19 cellular contexts compared by ENCODE assay signal in the genomic region with DNA sequence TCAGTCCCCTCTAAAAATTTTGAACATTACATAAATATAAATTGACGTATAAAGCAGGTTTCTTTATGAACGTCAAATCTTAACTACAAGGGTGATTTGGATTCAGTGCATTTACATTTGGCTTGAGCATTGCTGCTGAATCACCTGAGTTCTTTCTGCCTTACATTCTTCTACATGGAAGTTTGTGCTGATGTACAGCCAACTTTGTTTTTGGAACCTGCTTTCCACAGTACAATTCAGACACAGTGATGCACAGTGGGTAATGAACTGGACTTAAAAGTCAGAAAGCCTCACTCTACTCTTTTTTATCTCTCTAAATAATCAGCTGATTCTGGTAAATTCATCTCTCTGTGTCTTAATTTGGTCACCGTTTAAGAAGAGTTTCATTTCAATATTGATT. TPM values are rescaled to one million over a fixed set of nuclear protein-coding genes. Genes with fewer than 3 reads are reported as not detected.
DNase-seq lines count a peak whose midpoint lies in the region; ATAC-seq and TF ChIP-seq lines count a peak whose summit lies in the region.
"Had no signal": no experiment of that assay in that cellular context is flagged by ENCODE, and none has a peak within 500 bp of the region (broad histone marks: within the 10 kb centered on the region; RNA-seq: fewer than 3 reads in every experiment).

No MANE protein-coding gene starts in this region.

- peaks cover 3 to 45% of the 10 kb centered on the region in 2 donors for H3K4me1 ChIP-seq in ascending aorta
- peaks cover 69% of the 10 kb centered on the region for H3K4me1 ChIP-seq in left ventricle myocardium inferior
- peaks cover 50 to 53% of the 10 kb centered on the region in 2 donors for H3K4me1 ChIP-seq in gastrocnemius medialis
- H3K4me1 ChIP-seq: BE2C had no signal

- peaks cover 11 to 17% of the 10 kb centered on the region in 2 donors for H3K9me3 ChIP-seq in ascending aorta
- H3K9me3 ChIP-seq in left ventricle myocardium inferior (replicated peaks) = peaks cover 22% of the 10 kb centered on the region
- H3K9me3 ChIP-seq in gastrocnemius medialis = peaks cover 0 to 9% (median 0%) of the 10 kb centered on the region in 3 donors
- H3K9me3 ChIP-seq: BE2C had no signal

- in situ Hi-C loops in gastrocnemius medialis (cut with MboI; ENCODE audit: low sequenced_read_pairs in 4 of 4) = no loop called here

- TF ChIP-seq POLR2A in gastrocnemius medialis (IDR thresholded peaks at IDR 0.05) = no peak

- ATAC-seq in gastrocnemius medialis (peak; percentile 57 to 60), GM18861 (IDR thresholded peaks at IDR 0.05; ENCODE audit: unreplicated experiment) (no peak), esophagus mucosa (no peak)
- ATAC-seq: GM23338, HCT116 had no signal

- H3K27me3 ChIP-seq in ascending aorta = no peaks in the 10 kb centered on the region
- no peaks in the 10 kb centered on the region for H3K27me3 ChIP-seq in left ventricle myocardium inferior (ENCODE audit: low read depth)
- H3K27me3 ChIP-seq in gastrocnemius medialis = no peaks in the 10 kb centered on the region
- H3K27me3 ChIP-seq: BE2C had no signal

- DNase-seq in ascending aorta (ENCODE audit: low spot score in 2 of 2) (no peak), coronary artery (ENCODE audit: low spot score) (no peak), left ventricle myocardium inferior (no peak), gastrocnemius medialis (no peak), NCI-H187 treated with DMSO at 0.1 percent for 48 hours (lab: John Stamatoyannopoulos, UW) (no peak)
- no peak for DNase-seq in activated CD4-positive, alpha-beta T cell treated with anti-CD3 and anti-CD28 coated beads, Interleukin-2, amount 50 U/mL, for 1 hour
- DNase-seq: ACHN; BE2C; C1 segment of cervical spinal cord; CD4-positive, CD25-positive, alpha-beta regulatory T cell; CD8-positive, alpha-beta memory T cell; COR-L47; H7; HFFc6 had no signal

- H3K27ac ChIP-seq in ascending aorta = peak overlapping the region; percentile 73 to 90
- H3K27ac ChIP-seq in coronary artery = peak overlapping the region; percentile 63 to 69
- peak overlapping the region; percentile 88 for H3K27ac ChIP-seq in left ventricle myocardium inferior (replicated peaks)
- peak overlapping the region; percentile 59 to 92 (median 87) for H3K27ac ChIP-seq in gastrocnemius medialis
- H3K27ac ChIP-seq: HL-60 had no signal

- no peak for TF ChIP-seq CTCF in ascending aorta (IDR thresholded peaks at IDR 0.05)
- TF ChIP-seq CTCF in coronary artery (IDR thresholded peaks at IDR 0.05) = no peak
- TF ChIP-seq CTCF in left ventricle myocardium inferior (IDR thresholded peaks at IDR 0.05; ENCODE audit: borderline replicate concordance) = no peak
- TF ChIP-seq CTCF in gastrocnemius medialis (IDR thresholded peaks at IDR 0.05 in 4 of 5, conservative IDR thresholded peaks at IDR 0.05 in 1 of 5) = no peak

- H3K36me3 ChIP-seq in ascending aorta (peaks cover 0 to 4% of the 10 kb centered on the region in 2 donors), left ventricle myocardium inferior (no peaks in the 10 kb centered on the region), gastrocnemius medialis (no peaks in the 10 kb centered on the region)
- H3K36me3 ChIP-seq: BE2C had no signal

- H3K4me3 ChIP-seq in ascending aorta (no peak overlapping the region), coronary artery (no peak overlapping the region), left ventricle myocardium inferior (peak overlapping the region; percentile 9), gastrocnemius medialis (no peak overlapping the region)
- H3K4me3 ChIP-seq: GM23338 had no signal

- intact Hi-C loops in ascending aorta (cut with DNase I) = no loop called here
- intact Hi-C loops in left ventricle myocardium inferior (cut with micrococcal nuclease) = no loop called here
- intact Hi-C loops in gastrocnemius medialis (cut with DNase I; ENCODE audit: low total_unique reads) = no loop called here

RNA-seq across cellular contexts. Expression of a gene that starts 47.6 kb away (rescaled TPM):
- total RNA-seq in ascending aorta (83.4 TPM), left ventricle myocardium inferior (312 TPM), gastrocnemius medialis (10 to 100 TPM; 26.2 to 88.8 (median 43.2) TPM), esophagus mucosa (1.00 TPM)
- total RNA-seq: CD4-positive, CD25-positive, alpha-beta regulatory T cell had no signal

Comparison
In these comparisons a context has a peak if more than half of its experiments do, and no peak if none do; other contexts are left out.
1. ATAC-seq: peak in gastrocnemius medialis (2 of 2); none in GM18861 (single experiment) and esophagus mucosa (single experiment).
2. RNA of a gene that starts 47.6 kb away (total RNA-seq): 312 TPM in left ventricle myocardium inferior (single experiment), 83.4 TPM in ascending aorta (single experiment) and 26.2 to 88.8 TPM in gastrocnemius medialis; 1.00 TPM in esophagus mucosa (single experiment); every median in the first group is over 10 times any median in the second.
3. Peak in every context shown above with its lines, with median percentiles within 50 percentile points of each other: H3K27ac ChIP-seq.